In the genomic region with DNA sequence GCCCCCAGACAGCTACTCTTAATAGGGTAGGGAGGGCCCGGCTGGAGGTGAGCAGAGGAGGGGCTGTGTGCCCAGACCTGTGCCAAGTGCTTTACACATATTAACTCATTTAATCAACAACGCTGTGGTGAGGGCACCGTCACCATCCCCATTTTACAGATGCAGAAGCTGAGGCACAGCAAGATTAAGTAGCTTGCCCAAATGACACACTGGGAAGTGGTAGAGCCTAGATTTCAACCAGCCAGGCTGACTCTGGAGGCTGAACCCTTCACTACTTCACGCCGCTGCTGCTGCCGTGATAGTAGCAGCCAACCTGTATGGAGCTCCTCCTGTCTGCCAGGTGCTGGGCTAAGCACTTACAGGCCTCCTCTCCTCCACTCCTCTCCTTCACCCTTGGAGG, we compare ENCODE assay signal across 23 cellular contexts.
"Had no signal": no experiment of that assay in that cellular context is flagged by ENCODE, and none has a peak within 500 bp of the region (broad histone marks: within the 10 kb centered on the region; RNA-seq: fewer than 3 reads in every experiment).

No MANE protein-coding gene starts in this region.

- H3K4me3 Mint-ChIP-seq: effector memory CD8-positive, alpha-beta T cell; immature natural killer cell; naive B cell; natural killer cell treated with Interleukin-12 subunit alpha and Interleukin-12 subunit beta and Interleukin-15 and Interleukin-18, amount 100 ng/mL, for 72 hours; neural crest cell; type B pancreatic cell had no signal

- H3K9me3 Mint-ChIP-seq: effector memory CD8-positive, alpha-beta T cell; natural killer cell treated with Interleukin-12 subunit alpha and Interleukin-12 subunit beta and Interleukin-15 and Interleukin-18, amount 100 ng/mL, for 72 hours; neural crest cell; type B pancreatic cell had no signal

- H3K27ac ChIP-seq: lower lobe of right lung, prostate gland, right atrium auricular region, stomach, thyroid gland had no signal

- H3K36me3 ChIP-seq: lower lobe of right lung, prostate gland, right atrium auricular region, stomach, thyroid gland had no signal

- H3K27ac Mint-ChIP-seq: effector memory CD8-positive, alpha-beta T cell; immature natural killer cell; naive B cell; natural killer cell treated with Interleukin-12 subunit alpha and Interleukin-12 subunit beta and Interleukin-15 and Interleukin-18, amount 100 ng/mL, for 72 hours; type B pancreatic cell had no signal

- H3K4me1 ChIP-seq: lower lobe of right lung, prostate gland, right atrium auricular region, stomach, thyroid gland had no signal

- H3K36me3 Mint-ChIP-seq: immature natural killer cell; natural killer cell treated with Interleukin-12 subunit alpha and Interleukin-12 subunit beta and Interleukin-15 and Interleukin-18, amount 100 ng/mL, for 72 hours; type B pancreatic cell had no signal

- H3K9me3 ChIP-seq: lower lobe of right lung, prostate gland, right atrium auricular region, thyroid gland had no signal

- DNase-seq: dermis blood vessel endothelial cell; effector memory CD8-positive, alpha-beta T cell; hypothalamus; immature natural killer cell; left ventricle myocardium superior; lower lobe of right lung; naive B cell; stimulated activated CD4-positive, alpha-beta T cell treated with anti-CD3 and anti-CD28 coated beads, Interleukin-12 subunit alpha, Interleukin-12 subunit beta, amount 100 ng/mL, for 4 hours; stimulated activated CD4-positive, alpha-beta T cell treated with anti-CD3 and anti-CD28 coated beads, Interleukin-1b, Interleukin-23, amount 100 ng/mL, for 48 hours; stimulated activated CD4-positive, alpha-beta T cell treated with anti-CD3 and anti-CD28 coated beads, Interleukin-4, amount 100 ng/mL, for 1 hour; stimulated activated CD8-positive, alpha-beta memory T cell treated with anti-CD3 and anti-CD28 coated beads, Interleukin-4, amount 100 ng/mL, for 48 hours; stimulated activated naive CD4-positive, alpha-beta T cell treated with Interleukin-2 at 50 U/mL for 16 hours; stomach; thyroid gland had no signal

- H3K4me2 ChIP-seq: smooth muscle cell had no signal

- H3K4me1 Mint-ChIP-seq: immature natural killer cell, naive B cell had no signal

- H3K27me3 ChIP-seq: right atrium auricular region, thyroid gland had no signal

- H3K4me3 ChIP-seq: lower lobe of right lung, prostate gland, right atrium auricular region, smooth muscle cell, stomach, thyroid gland had no signal

- FAIRE-seq: colon, frontal cortex, keratinocyte had no signal
